Comparison of ENCODE assay signal across 1 cellular context in the genomic region with DNA sequence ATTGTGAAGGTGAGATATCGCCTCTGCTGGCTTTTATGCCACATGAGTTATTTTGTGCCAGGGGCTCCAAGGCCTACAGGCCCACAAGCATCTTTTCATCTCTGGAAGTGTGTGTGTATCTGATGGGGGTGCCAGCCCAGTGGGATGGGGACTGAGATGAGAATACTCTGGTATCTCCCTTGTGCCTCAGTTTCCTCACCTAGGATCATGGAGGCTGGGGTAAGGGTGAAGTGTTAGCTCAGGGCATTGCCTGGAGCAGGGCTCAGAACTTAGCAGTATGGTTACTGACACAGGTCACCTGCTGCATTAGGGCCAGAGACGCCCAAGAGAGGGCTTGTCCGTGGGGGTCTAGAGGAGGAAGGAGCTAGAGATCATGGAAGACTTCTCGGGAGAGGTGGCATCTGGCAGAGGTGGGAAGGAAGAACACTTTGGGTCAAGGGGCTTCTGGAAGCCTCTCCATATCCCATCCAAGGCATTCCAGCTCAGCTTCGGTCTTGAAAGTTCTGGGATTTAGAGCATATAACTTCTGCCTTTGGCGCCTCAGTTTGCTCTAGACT.
TF ChIP-seq lines count a peak whose summit lies in the region.

No MANE protein-coding gene starts in this region.

TF ChIP-seq in H1, 55 proteins besides CTCF, POLR2A, EP300 and RAD21:
- TF ChIP-seq CBX8 (IDR thresholded peaks at IDR 0.05; ENCODE audit: borderline replicate concordance, low read depth, low read length), result no peak
- TF ChIP-seq EGR1 (IDR thresholded peaks at IDR 0.05; ENCODE audit: borderline replicate concordance, low read depth, low read length), result no peak
TF ChIP-seq in H1: peak in this region for 0.
